In genomic region chr11:34826384-34826726, GRCh38 we compare ENCODE assay signal across 2 cellular contexts.
TF ChIP-seq lines count a peak whose summit lies in the region.

No MANE protein-coding gene starts in this region.

TF ChIP-seq in HCT116, 20 proteins besides CTCF, POLR2A, EP300 and RAD21 (continued from another document):
- TF ChIP-seq JUND (IDR thresholded peaks at IDR 0.05) (no peak), MAX (IDR thresholded peaks at IDR 0.05) (no peak), CEBPB (IDR thresholded peaks at IDR 0.05; ENCODE audit: low read depth) (no peak), EGR1 (IDR thresholded peaks at IDR 0.05; ENCODE audit: low read depth) (no peak)

TF ChIP-seq in GM12878, 131 proteins besides CTCF, POLR2A, EP300 and RAD21:
- no peak for TF ChIP-seq ZBTB4 (CRISPR knock-in tag; IDR thresholded peaks at IDR 0.05)
- TF ChIP-seq BRCA1 (IDR thresholded peaks at IDR 0.05; ENCODE audit: low read depth, low read length): no peak
- TF ChIP-seq RUNX3 (IDR thresholded peaks at IDR 0.05; ENCODE audit: low read length): peak; percentile 25; the same call in 1 of the 2 replicates
- 0 out of 2 replicates have a peak, but pooled peaks have one; percentile 9 for TF ChIP-seq NFIC (IDR thresholded peaks at IDR 0.05; ENCODE audit: low read depth, low read length)
